Comparison of ENCODE assay signal across 35 cellular contexts in the genomic region with DNA sequence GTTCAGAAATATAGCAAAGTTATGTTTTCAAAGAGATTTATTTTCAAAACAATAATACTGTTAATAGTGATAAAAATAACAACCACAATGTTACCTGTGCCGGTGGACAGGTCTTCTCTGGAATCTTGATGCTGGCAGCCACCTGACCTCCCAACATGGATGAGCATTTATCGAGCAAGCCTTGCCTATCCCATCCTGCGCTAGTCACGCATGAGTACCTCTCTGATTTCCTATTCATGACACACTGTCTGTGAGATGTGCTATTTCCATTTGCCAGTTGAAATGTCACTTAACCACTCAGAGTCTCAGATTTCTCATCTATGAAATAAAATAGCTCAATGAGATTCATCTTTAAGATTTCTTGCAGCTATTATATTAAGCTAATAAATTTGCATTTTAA.
"Had no signal": no experiment of that assay in that cellular context is flagged by ENCODE, and none has a peak within 500 bp of the region (broad histone marks: within the 10 kb centered on the region; RNA-seq: fewer than 3 reads in every experiment).

No MANE protein-coding gene starts in this region.

- H3K4me1 Mint-ChIP-seq: activated B cell treated with CpG ODN at 0.5 μM for 24 hours; activated CD8-positive, alpha-beta memory T cell treated with anti-CD3 and anti-CD28 coated beads, Interleukin-2, amount 10 ng/mL, durations not matched to agents 7 days and 5 days; activated naive CD4-positive, alpha-beta T cell treated with anti-CD3 and anti-CD28 coated beads, Interleukin-2, amount 50 U/mL, for 24 hours; activated naive CD8-positive, alpha-beta T cell treated with anti-CD3 and anti-CD28 coated beads for 36 hours; activated naive CD8-positive, alpha-beta T cell treated with anti-CD3 and anti-CD28 coated beads, Interleukin-2, amount 50 U/mL, for 24 hours; T-helper 17 cell had no signal

- H3K36me3 ChIP-seq: adrenal gland, colonic mucosa, esophagus muscularis mucosa, gastrocnemius medialis, heart left ventricle, WERI-Rb-1 had no signal

- H3K36me3 Mint-ChIP-seq: activated CD8-positive, alpha-beta memory T cell treated with anti-CD3 and anti-CD28 coated beads, Interleukin-2, amount 10 ng/mL, durations not matched to agents 7 days and 5 days; activated naive CD4-positive, alpha-beta T cell treated with anti-CD3 and anti-CD28 coated beads, Interleukin-2, amount 50 U/mL, for 24 hours; activated naive CD8-positive, alpha-beta T cell treated with anti-CD3 and anti-CD28 coated beads for 36 hours had no signal

- H3K9me3 ChIP-seq: adrenal gland, body of pancreas, colonic mucosa, esophagus muscularis mucosa, gastrocnemius medialis, heart left ventricle had no signal

- H3K27me3 Mint-ChIP-seq: activated B cell treated with CpG ODN at 0.5 μM for 24 hours; activated CD8-positive, alpha-beta memory T cell treated with anti-CD3 and anti-CD28 coated beads, Interleukin-2, amount 10 ng/mL, durations not matched to agents 7 days and 5 days; activated naive CD4-positive, alpha-beta T cell treated with anti-CD3 and anti-CD28 coated beads, Interleukin-2, amount 50 U/mL, for 24 hours; activated naive CD8-positive, alpha-beta T cell treated with anti-CD3 and anti-CD28 coated beads for 36 hours; activated naive CD8-positive, alpha-beta T cell treated with anti-CD3 and anti-CD28 coated beads, Interleukin-2, amount 50 U/mL, for 24 hours; T-helper 17 cell had no signal

- H3K27ac ChIP-seq: adrenal gland, body of pancreas, colonic mucosa, esophagus muscularis mucosa, foreskin keratinocyte, gastrocnemius medialis, heart left ventricle, WERI-Rb-1 had no signal

- H3K4me3 Mint-ChIP-seq: activated B cell treated with CpG ODN at 0.5 μM for 24 hours; activated CD8-positive, alpha-beta memory T cell treated with anti-CD3 and anti-CD28 coated beads, Interleukin-2, amount 10 ng/mL, durations not matched to agents 7 days and 5 days; activated CD8-positive, alpha-beta T cell treated with anti-CD3 and anti-CD28 coated beads, Interleukin-2, amount 10 ng/mL, durations not matched to agents 7 days and 5 days; activated naive CD4-positive, alpha-beta T cell treated with anti-CD3 and anti-CD28 coated beads for 36 hours; activated naive CD4-positive, alpha-beta T cell treated with anti-CD3 and anti-CD28 coated beads, Interleukin-2, amount 50 U/mL, for 24 hours; activated naive CD8-positive, alpha-beta T cell treated with anti-CD3 and anti-CD28 coated beads for 36 hours; activated naive CD8-positive, alpha-beta T cell treated with anti-CD3 and anti-CD28 coated beads, Interleukin-2, amount 50 U/mL, for 24 hours; activated T-helper 1 cell treated with anti-CD3 and anti-CD28 coated beads, Interleukin-12 subunit alpha, Interleukin-12 subunit beta, Interleukin-2, Interleukin-4 antibody, amounts not matched to agents 30 ng/mL and 10 ng/mL and 1 ng/mL, durations not matched to agents 14 hours and 24 hours and 36 hours; endodermal cell; T-helper 17 cell; T-helper 2 cell treated with Interferon-gamma antibody and Interleukin-4, amounts not matched to agents 5 μg/mL and 100 μg/mL, for 36 hours had no signal

- ATAC-seq: activated CD4-positive, CD25-positive, alpha-beta regulatory T cell treated with anti-CD3 and anti-CD28 coated beads, Interleukin-2, amount 50 U/mL, for 24 hours; activated CD8-positive, alpha-beta memory T cell treated with anti-CD3 and anti-CD28 coated beads, Interleukin-2, amount 10 ng/mL, durations not matched to agents 7 days and 5 days; activated CD8-positive, alpha-beta T cell treated with anti-CD3 and anti-CD28 coated beads, Interleukin-2, amount 10 ng/mL, durations not matched to agents 7 days and 5 days; activated naive CD8-positive, alpha-beta T cell treated with anti-CD3 and anti-CD28 coated beads, Interleukin-2, amount 50 U/mL, for 24 hours; body of pancreas; foreskin keratinocyte; gastrocnemius medialis; heart left ventricle; T-helper 17 cell had no signal

- H3K27ac Mint-ChIP-seq: activated B cell treated with CpG ODN at 0.5 μM for 24 hours; activated CD8-positive, alpha-beta memory T cell treated with anti-CD3 and anti-CD28 coated beads, Interleukin-2, amount 10 ng/mL, durations not matched to agents 7 days and 5 days; activated CD8-positive, alpha-beta T cell treated with anti-CD3 and anti-CD28 coated beads, Interleukin-2, amount 10 ng/mL, durations not matched to agents 7 days and 5 days; activated naive CD4-positive, alpha-beta T cell treated with anti-CD3 and anti-CD28 coated beads for 36 hours; activated naive CD4-positive, alpha-beta T cell treated with anti-CD3 and anti-CD28 coated beads, Interleukin-2, amount 50 U/mL, for 24 hours; activated naive CD8-positive, alpha-beta T cell treated with anti-CD3 and anti-CD28 coated beads for 36 hours; activated naive CD8-positive, alpha-beta T cell treated with anti-CD3 and anti-CD28 coated beads, Interleukin-2, amount 50 U/mL, for 24 hours; activated T-helper 1 cell treated with anti-CD3 and anti-CD28 coated beads, Interleukin-12 subunit alpha, Interleukin-12 subunit beta, Interleukin-2, Interleukin-4 antibody, amounts not matched to agents 30 ng/mL and 10 ng/mL and 1 ng/mL, durations not matched to agents 14 hours and 24 hours and 36 hours; activated T-helper 2 cell treated with anti-CD3 and anti-CD28 coated beads, Interferon-gamma antibody, Interleukin-2, Interleukin-4, amounts not matched to agents 10 μg/mL and 5 μg/mL and 100 μg/mL, durations not matched to agents 14 hours and 24 hours and 36 hours; endodermal cell; T-helper 17 cell; T-helper 2 cell treated with Interferon-gamma antibody and Interleukin-4, amounts not matched to agents 5 μg/mL and 100 μg/mL, for 36 hours had no signal

- DNase-seq: activated B cell treated with CpG ODN at 0.5 μM for 24 hours; activated CD4-positive, alpha-beta T cell treated with anti-CD3 and anti-CD28 coated beads for 48 hours; activated CD4-positive, alpha-beta T cell treated with anti-CD3 and anti-CD28 coated beads, Interleukin-2, amount 50 U/mL, for 1 hour; activated CD4-positive, alpha-beta T cell treated with anti-CD3 and anti-CD28 coated beads, Interleukin-2, amount 50 U/mL, for 48 hours; activated CD8-positive, alpha-beta memory T cell treated with anti-CD3 and anti-CD28 coated beads, Interleukin-2, amount 10 ng/mL, durations not matched to agents 7 days and 5 days; activated CD8-positive, alpha-beta memory T cell treated with anti-CD3 and anti-CD28 coated beads, Interleukin-2, amount 50 U/mL, for 4 hours; activated CD8-positive, alpha-beta T cell treated with anti-CD3 and anti-CD28 coated beads, Interleukin-2, amount 10 ng/mL, durations not matched to agents 7 days and 5 days; activated effector memory CD4-positive, alpha-beta T cell treated with anti-CD3 and anti-CD28 coated beads, Interleukin-2, amount 50 U/mL, for 16 hours; activated naive CD4-positive, alpha-beta T cell treated with anti-CD3 and anti-CD28 coated beads for 36 hours; activated naive CD8-positive, alpha-beta T cell treated with anti-CD3 and anti-CD28 coated beads for 36 hours; activated naive CD8-positive, alpha-beta T cell treated with anti-CD3 and anti-CD28 coated beads, Interleukin-2, amount 50 U/mL, for 24 hours; activated T-cell treated with anti-CD3 and anti-CD28 coated beads, Interleukin-2, amount 50 U/mL, for 1 hour; activated T-cell treated with anti-CD3 and anti-CD28 coated beads, Interleukin-2, amount 50 U/mL, for 48 hours; adrenal gland; amygdala; aorta; body of pancreas; caudate nucleus; colonic mucosa; effector CD8-positive, alpha-beta T cell; endodermal cell; foreskin keratinocyte; gastrocnemius medialis; glutamatergic neuron; heart left ventricle; T-helper 1 cell; T-helper 17 cell; T1000; WERI-Rb-1 had no signal

- H3K27me3 ChIP-seq: adrenal gland, body of pancreas, colonic mucosa, esophagus muscularis mucosa, foreskin keratinocyte, gastrocnemius medialis, heart left ventricle had no signal

- H3K9me3 Mint-ChIP-seq: activated naive CD4-positive, alpha-beta T cell treated with anti-CD3 and anti-CD28 coated beads for 36 hours; activated naive CD8-positive, alpha-beta T cell treated with anti-CD3 and anti-CD28 coated beads, Interleukin-2, amount 50 U/mL, for 24 hours; activated T-helper 1 cell treated with anti-CD3 and anti-CD28 coated beads, Interleukin-12 subunit alpha, Interleukin-12 subunit beta, Interleukin-2, Interleukin-4 antibody, amounts not matched to agents 30 ng/mL and 10 ng/mL and 1 ng/mL, durations not matched to agents 14 hours and 24 hours and 36 hours; endodermal cell had no signal

- H3K4me3 ChIP-seq: adrenal gland, body of pancreas, colonic mucosa, esophagus muscularis mucosa, gastrocnemius medialis, heart left ventricle had no signal
